ENCODE assay signal across 1 cellular context in the genomic region with DNA sequence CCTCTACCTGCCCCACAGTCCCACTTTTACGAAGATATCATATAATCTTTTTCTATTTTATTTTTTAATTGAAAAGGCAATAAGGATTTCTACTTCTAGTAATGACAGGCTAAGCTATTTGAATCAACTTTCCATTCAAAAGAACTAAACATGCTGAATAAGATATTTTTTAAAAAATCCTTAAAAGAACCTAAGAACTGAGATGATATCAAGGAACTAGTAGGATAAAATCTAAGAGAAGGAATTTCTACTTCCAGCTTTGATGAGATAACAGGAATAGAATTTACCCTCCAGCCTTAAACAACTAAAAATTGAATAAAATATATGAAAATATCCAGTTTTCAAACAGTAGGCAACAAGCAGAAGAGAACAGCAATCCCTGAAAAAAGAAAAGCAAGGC.
TF ChIP-seq lines count a peak whose summit lies in the region.

No MANE protein-coding gene starts in this region.

TF ChIP-seq in K562, 482 proteins besides CTCF, POLR2A, EP300 and RAD21:
- TF ChIP-seq ZNF589 (CRISPR knock-in tag; IDR thresholded peaks at IDR 0.05; ENCODE audit: low read depth) (no peak), POLR3G (IDR thresholded peaks at IDR 0.05; ENCODE audit: extremely low read depth, insufficient read length, insufficient replicate concordance) (no peak), C11orf30 (IDR thresholded peaks at IDR 0.05; ENCODE audit: low read depth) (0 out of 2 replicates have a peak, but pooled peaks have one; percentile 22), CHD4 (IDR thresholded peaks at IDR 0.05; ENCODE audit: insufficient read depth, insufficient replicate concordance, low read depth, low read length, poor library complexity, severe bottlenecking) (no peak), ZNF408 (CRISPR knock-in tag; IDR thresholded peaks at IDR 0.05; ENCODE audit: low read depth) (no peak), POLR2AphosphoS2 (IDR thresholded peaks at IDR 0.05; ENCODE audit: low read length) (no peak), ZNF316 (IDR thresholded peaks at IDR 0.05) (peak; percentile 72)
- TF ChIP-seq, protein P1, sequence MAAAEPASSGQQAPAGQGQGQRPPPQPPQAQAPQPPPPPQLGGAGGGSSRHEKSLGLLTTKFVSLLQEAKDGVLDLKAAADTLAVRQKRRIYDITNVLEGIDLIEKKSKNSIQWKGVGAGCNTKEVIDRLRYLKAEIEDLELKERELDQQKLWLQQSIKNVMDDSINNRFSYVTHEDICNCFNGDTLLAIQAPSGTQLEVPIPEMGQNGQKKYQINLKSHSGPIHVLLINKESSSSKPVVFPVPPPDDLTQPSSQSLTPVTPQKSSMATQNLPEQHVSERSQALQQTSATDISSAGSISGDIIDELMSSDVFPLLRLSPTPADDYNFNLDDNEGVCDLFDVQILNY (CRISPR knock-in tag; IDR thresholded peaks at IDR 0.05) = no peak
